ENCODE assay signal across 23 cellular contexts in genomic region chr12:116459501-116459900, GRCh38.
"Had no signal": no experiment of that assay in that cellular context is flagged by ENCODE, and none has a peak within 500 bp of the region (broad histone marks: within the 10 kb centered on the region; RNA-seq: fewer than 3 reads in every experiment).

No MANE protein-coding gene starts in this region.

- H3K9me3 Mint-ChIP-seq: activated CD4-positive, alpha-beta memory T cell treated with anti-CD3 and anti-CD28 coated beads for 36 hours; activated T-cell treated with anti-CD3 and anti-CD28 coated beads, Interleukin-2, amount 50 U/mL, for 24 hours; immature natural killer cell; natural killer cell treated with Interleukin-12 subunit alpha and Interleukin-12 subunit beta and Interleukin-15 and Interleukin-18, amount 100 ng/mL, for 72 hours had no signal

- H3K27ac Mint-ChIP-seq: activated CD4-positive, alpha-beta memory T cell treated with anti-CD3 and anti-CD28 coated beads for 36 hours; activated T-cell treated with anti-CD3 and anti-CD28 coated beads, Interleukin-2, amount 50 U/mL, for 24 hours; immature natural killer cell; natural killer cell treated with Interleukin-12 subunit alpha and Interleukin-12 subunit beta and Interleukin-15 and Interleukin-18, amount 100 ng/mL, for 72 hours; T-helper 17 cell had no signal

- H3K27me3 ChIP-seq: ovary, sigmoid colon, suprapubic skin, tibial nerve had no signal

- H3K4me1 ChIP-seq: prostate gland had no signal

- H3K4me1 Mint-ChIP-seq: immature natural killer cell had no signal

- DNase-seq: activated CD4-positive, alpha-beta memory T cell treated with anti-CD3 and anti-CD28 coated beads for 36 hours; activated CD4-positive, alpha-beta T cell treated with anti-CD3 and anti-CD28 coated beads for 48 hours; activated CD8-positive, alpha-beta memory T cell treated with anti-CD3 and anti-CD28 coated beads, Interleukin-2, amount 50 U/mL, for 4 hours; activated gamma-delta T cell; activated naive CD4-positive, alpha-beta T cell treated with anti-CD3 and anti-CD28 coated beads, Interleukin-2, amount 50 U/mL, for 16 hours; activated T-cell treated with anti-CD3 and anti-CD28 coated beads, Interleukin-2, amount 50 U/mL, for 24 hours; amniotic stem cell; cortex of kidney; immature natural killer cell; ovary; sigmoid colon; stimulated activated CD4-positive, alpha-beta T cell treated with anti-CD3 and anti-CD28 coated beads, Interleukin-15, amount 100 ng/mL, for 24 hours; stimulated activated CD4-positive, alpha-beta T cell treated with anti-CD3 and anti-CD28 coated beads, Interleukin-2, amount 100 ng/mL, for 24 hours; stimulated activated naive CD4-positive, alpha-beta T cell; T-helper 17 cell; T1000; WERI-Rb-1 had no signal

- H3K4me3 ChIP-seq: ovary, prostate gland, sigmoid colon, suprapubic skin, tibial nerve had no signal

- ATAC-seq: activated CD4-positive, CD25-positive, alpha-beta regulatory T cell treated with anti-CD3 and anti-CD28 coated beads, Interleukin-2, amount 50 U/mL, for 24 hours; esophagus mucosa; natural killer cell treated with Interleukin-12 subunit alpha and Interleukin-12 subunit beta and Interleukin-15 and Interleukin-18, amount 100 ng/mL, for 72 hours; T-helper 17 cell had no signal

- H3K27ac ChIP-seq: ovary, prostate gland, suprapubic skin, tibial nerve, WERI-Rb-1 had no signal

- H3K9me3 ChIP-seq: ovary, prostate gland, sigmoid colon, suprapubic skin, tibial nerve had no signal

- H3K4me3 Mint-ChIP-seq: activated CD4-positive, alpha-beta memory T cell treated with anti-CD3 and anti-CD28 coated beads for 36 hours; activated T-cell treated with anti-CD3 and anti-CD28 coated beads, Interleukin-2, amount 50 U/mL, for 24 hours; immature natural killer cell; natural killer cell treated with Interleukin-12 subunit alpha and Interleukin-12 subunit beta and Interleukin-15 and Interleukin-18, amount 100 ng/mL, for 72 hours; T-helper 17 cell had no signal

- H3K36me3 Mint-ChIP-seq: activated CD4-positive, alpha-beta memory T cell treated with anti-CD3 and anti-CD28 coated beads for 36 hours; immature natural killer cell; natural killer cell treated with Interleukin-12 subunit alpha and Interleukin-12 subunit beta and Interleukin-15 and Interleukin-18, amount 100 ng/mL, for 72 hours had no signal

- H3K27me3 Mint-ChIP-seq: activated CD4-positive, alpha-beta memory T cell treated with anti-CD3 and anti-CD28 coated beads for 36 hours had no signal

- H3K36me3 ChIP-seq: ovary, prostate gland, sigmoid colon, suprapubic skin, tibial nerve, WERI-Rb-1 had no signal
